ENCODE assay signal across 1 cellular context in the genomic region with DNA sequence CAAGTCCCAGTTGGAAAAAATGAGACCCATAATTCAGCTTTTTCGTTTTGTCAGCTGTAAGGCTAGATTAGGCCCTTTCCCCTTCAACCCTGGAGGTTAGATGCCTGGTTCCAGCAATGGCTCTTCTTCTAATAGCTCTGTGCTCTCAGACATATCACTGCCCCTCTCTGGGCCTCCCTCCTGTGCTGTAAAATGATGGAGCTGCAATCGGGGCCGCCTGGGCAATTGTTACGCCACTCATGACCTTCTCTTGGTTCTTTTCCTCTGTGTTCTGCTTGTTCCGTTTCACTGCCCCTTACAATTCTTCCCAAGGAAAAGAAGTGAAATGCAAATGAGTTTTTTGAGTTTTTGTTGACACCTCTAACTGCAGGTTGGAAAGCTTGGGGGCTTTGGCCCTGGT.
TF ChIP-seq lines count a peak whose summit lies in the region.

No MANE protein-coding gene starts in this region.

TF ChIP-seq in IMR-90, 13 proteins besides CTCF, POLR2A, EP300 and RAD21:
- TF ChIP-seq MAFK (IDR thresholded peaks at IDR 0.05; ENCODE audit: low read depth, low read length) = no peak
